ENCODE assay signal across 18 cellular contexts in the genomic region with DNA sequence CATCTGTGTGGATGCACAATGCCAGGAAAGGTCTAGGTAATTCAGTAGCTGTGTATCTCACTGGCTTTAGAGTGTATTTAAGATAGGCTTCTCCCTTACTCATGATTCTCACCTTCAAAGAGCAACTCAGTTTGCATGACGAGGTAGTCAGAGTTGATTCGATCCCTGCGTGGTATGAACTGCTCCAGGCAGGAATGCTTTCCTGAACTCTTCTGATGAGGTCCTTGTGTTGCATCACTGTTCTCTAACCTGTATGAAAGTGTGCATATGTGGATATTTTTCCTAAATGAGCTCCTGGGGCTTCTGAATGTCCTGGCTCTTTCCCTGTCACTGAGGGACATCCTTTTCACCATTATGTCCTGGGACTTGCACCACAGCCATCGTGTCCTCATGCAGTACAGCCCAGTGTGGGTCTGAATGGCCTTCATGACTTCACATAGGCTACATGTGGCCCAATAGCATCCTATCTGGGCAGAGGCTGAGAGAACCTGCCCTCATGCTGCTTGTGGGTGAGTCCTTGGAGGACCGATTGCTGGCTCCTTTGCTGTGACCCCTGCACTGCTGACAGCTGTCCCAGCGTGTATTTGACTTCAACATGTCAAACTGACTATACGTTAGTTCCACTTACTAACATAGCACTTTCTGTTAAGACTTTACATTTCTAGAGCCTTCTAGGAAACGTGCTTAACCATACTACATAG.
A peak's percentile ranks its signal among the peaks of the same experiment; 100 is the strongest.
DNase-seq lines count a peak whose midpoint lies in the region; ATAC-seq, FAIRE-seq and TF ChIP-seq lines count a peak whose summit lies in the region.
"Had no signal": no experiment of that assay in that cellular context is flagged by ENCODE, and none has a peak within 500 bp of the region (broad histone marks: within the 10 kb centered on the region; RNA-seq: fewer than 3 reads in every experiment).

No MANE protein-coding gene starts in this region.

- no peak overlapping the region for H3K4me3 Mint-ChIP-seq in activated T-cell treated with anti-CD3 and anti-CD28 coated beads, Interleukin-2, amount 50 U/mL, for 24 hours
- H3K4me3 Mint-ChIP-seq in T-helper 17 cell: no peak overlapping the region
- H3K4me3 Mint-ChIP-seq in H9: no peak overlapping the region
- H3K4me3 Mint-ChIP-seq: CD4-positive, alpha-beta T cell; type B pancreatic cell had no signal

- no peak for TF ChIP-seq POLR2A in spleen (IDR thresholded peaks at IDR 0.05)

- H3K4me3 ChIP-seq in epithelial cell of esophagus (ENCODE audit: low read length): no peak overlapping the region
- H3K4me3 ChIP-seq in spleen: peak overlapping the region in 1 of 8 donors; percentile 21
- H3K4me3 ChIP-seq: coronary artery, mucosa of descending colon had no signal

- no peak overlapping the region for H3K14ac ChIP-seq in H9 (ENCODE audit: insufficient read depth, low read length)

- H3K56ac ChIP-seq in H9 (ENCODE audit: insufficient read length, low read depth, low read length): no peak overlapping the region

- H4K91ac ChIP-seq in H9 (ENCODE audit: insufficient read length, low read depth, low read length): no peak overlapping the region

- no peaks in the 10 kb centered on the region for H3K23me2 ChIP-seq in H9 (ENCODE audit: insufficient read length, low read depth, low read length, poor library complexity, severe bottlenecking)

- no peak for DNase-seq in activated T-cell treated with anti-CD3 and anti-CD28 coated beads, Interleukin-2, amount 50 U/mL, for 24 hours
- no peak for DNase-seq in activated T-cell treated with anti-CD3 and anti-CD28 coated beads for 4 hours
- no peak for DNase-seq in T-helper 17 cell
- peak; percentile 49 for DNase-seq in epithelial cell of esophagus (ENCODE audit: low read depth)
- no peak for DNase-seq in spleen
- no peak for DNase-seq in H9
- DNase-seq in NOMO-1 treated with dmso at 0.1 percent for 144 hours (lab: John Stamatoyannopoulos, UW; ENCODE audit: unreplicated experiment): no peak
- DNase-seq in HTR-8/SVneo (ENCODE audit: insufficient read length, low spot score): no peak
- DNase-seq: CD4-positive, alpha-beta T cell; mucosa of descending colon; NCI-H1048; NCI-H2081; NCI-H446 treated with DMSO at 0.1 percent for 48 hours; retina; stimulated activated naive CD4-positive, alpha-beta T cell treated with Interleukin-2 at 50 U/mL for 16 hours had no signal

- no peak for FAIRE-seq in HTR-8/SVneo (lab: Jason Lieb, UNC)
- FAIRE-seq: RCC 7860 had no signal

- 85 to 94% (median 87%) methylated on average over 8 of the region's 8 CpGs for WGBS in spleen, 5 donors
- no CpG with 5 or more reads among the region's 8 CpGs for WGBS in H9 (ENCODE audit: extremely low coverage, insufficient read length, low lambda C conversion rate)

- H3K18ac ChIP-seq in H9 (ENCODE audit: insufficient read length, low read depth, low read length): no peak overlapping the region

- no peaks in the 10 kb centered on the region for H4K20me1 ChIP-seq in H9 (ENCODE audit: control insufficient read depth, insufficient read depth, insufficient read length)

- H2AFZ ChIP-seq in H9 (ENCODE audit: low read length): no peak overlapping the region

- H3K4me1 Mint-ChIP-seq in activated T-cell treated with anti-CD3 and anti-CD28 coated beads, Interleukin-2, amount 50 U/mL, for 24 hours (ENCODE audit: low read depth): peaks cover 37% of the 10 kb centered on the region
- peaks cover 15% of the 10 kb centered on the region for H3K4me1 Mint-ChIP-seq in T-helper 17 cell
- H3K4me1 Mint-ChIP-seq in H9: no peaks in the 10 kb centered on the region

- no peak overlapping the region for H3K9ac ChIP-seq in H9 (ENCODE audit: extremely low read depth, insufficient read length, low read length)

- no peaks in the 10 kb centered on the region for H3K9me3 ChIP-seq in T-helper 17 cell (ENCODE audit: control insufficient read depth, low read length, poor library complexity, severe bottlenecking)
- H3K9me3 ChIP-seq in spleen: no peaks in the 10 kb centered on the region
- no peaks in the 10 kb centered on the region for H3K9me3 ChIP-seq in H9 (ENCODE audit: control insufficient read depth, low read depth, low read length)
- H3K9me3 ChIP-seq: mucosa of descending colon had no signal

- intact Hi-C loops in spleen (cut with DNase I; ENCODE audit: low total_unique reads): no loop called here

- H3K79me1 ChIP-seq in H9 (ENCODE audit: insufficient read depth, low read depth, low read length, poor library complexity, severe bottlenecking): no peaks in the 10 kb centered on the region

- H4K5ac ChIP-seq in H9 (ENCODE audit: insufficient read length, low read depth, low read length): no peak overlapping the region

- H3K27me3 Mint-ChIP-seq in activated T-cell treated with anti-CD3 and anti-CD28 coated beads, Interleukin-2, amount 50 U/mL, for 24 hours: peaks cover 1% of the 10 kb centered on the region
- H3K27me3 Mint-ChIP-seq in T-helper 17 cell: no peaks in the 10 kb centered on the region
- peaks cover 19% of the 10 kb centered on the region for H3K27me3 Mint-ChIP-seq in H9 (ENCODE audit: low read depth)
- H3K27me3 Mint-ChIP-seq: CD4-positive, alpha-beta T cell had no signal

- H2BK20ac ChIP-seq in H9 (ENCODE audit: low read depth, low read length, poor library complexity, severe bottlenecking): no peak overlapping the region

- H2BK5ac ChIP-seq in H9 (ENCODE audit: insufficient read length, low read length): no peak overlapping the region

- H3K4me1 ChIP-seq in spleen (peaks cover 0 to 29% (median 3%) of the 10 kb centered on the region in 6 donors), H9 (ENCODE audit: insufficient read depth, low read length) (no peaks in the 10 kb centered on the region)

- H3K36me3 Mint-ChIP-seq in activated T-cell treated with anti-CD3 and anti-CD28 coated beads, Interleukin-2, amount 50 U/mL, for 24 hours (ENCODE audit: low read depth): no peaks in the 10 kb centered on the region
- H3K36me3 Mint-ChIP-seq in T-helper 17 cell (ENCODE audit: low read depth): peaks cover 2% of the 10 kb centered on the region
- H3K36me3 Mint-ChIP-seq in H9 (ENCODE audit: insufficient read depth in 1 of 3, low read depth in 3 of 3): no peaks in the 10 kb centered on the region
- H3K36me3 Mint-ChIP-seq: type B pancreatic cell had no signal

- no peaks in the 10 kb centered on the region for H3K79me2 ChIP-seq in H9 (ENCODE audit: insufficient read depth, low read length)

- no peak overlapping the region for H2BK12ac ChIP-seq in H9 (ENCODE audit: insufficient read length, low read depth, low read length)

- TF ChIP-seq CTCF in epithelial cell of esophagus (IDR thresholded peaks at IDR 0.05; ENCODE audit: insufficient read depth, low read depth, low read length, missing control alignments) (no peak), spleen (IDR thresholded peaks at IDR 0.05 in 8 of 11, conservative IDR thresholded peaks at IDR 0.05 in 3 of 11) (no peak), H9 (conservative IDR thresholded peaks at IDR 0.05) (no peak)

- H4K8ac ChIP-seq in H9 (replicated peaks; ENCODE audit: insufficient read length, low read depth, low read length): no peak overlapping the region

- H3T11ph ChIP-seq in H9 (ENCODE audit: low read length): no peak overlapping the region

- no peak overlapping the region for H2AK5ac ChIP-seq in H9 (ENCODE audit: insufficient read length, low read length)

- H3K27me3 ChIP-seq in spleen (replicated peaks in 1 of 7) (no peaks in the 10 kb centered on the region), H9 (ENCODE audit: insufficient read depth, low read length) (no peaks in the 10 kb centered on the region)

- H3K27ac ChIP-seq in spleen: peak overlapping the region in 7 of 8 donors; percentile 50 to 89 (median 70)
- no peak overlapping the region for H3K27ac ChIP-seq in H9 (ENCODE audit: insufficient read length, low read depth, low read length)
- H3K27ac ChIP-seq: coronary artery had no signal

- H2BK15ac ChIP-seq in H9 (ENCODE audit: low read depth, low read length): no peak overlapping the region

- H3K4me2 ChIP-seq in H9 (ENCODE audit: insufficient read depth, insufficient read length, low read length): no peak overlapping the region

- ATAC-seq in T-helper 17 cell: no peak

- H3K36me3 ChIP-seq in spleen: no peaks in the 10 kb centered on the region

- no peak overlapping the region for H3K4ac ChIP-seq in H9 (ENCODE audit: low read depth, low read length)

- no peak overlapping the region for H2BK120ac ChIP-seq in H9 (ENCODE audit: low read depth, low read length, poor library complexity, severe bottlenecking)

- peak overlapping the region; percentile 92 for H3K27ac Mint-ChIP-seq in activated T-cell treated with anti-CD3 and anti-CD28 coated beads, Interleukin-2, amount 50 U/mL, for 24 hours
- H3K27ac Mint-ChIP-seq in T-helper 17 cell (peak overlapping the region; percentile 27), H9 (no peak overlapping the region)
- H3K27ac Mint-ChIP-seq: CD4-positive, alpha-beta T cell; type B pancreatic cell had no signal

- no peak overlapping the region for H3K23ac ChIP-seq in H9 (ENCODE audit: insufficient read length, low read depth, low read length)

- peaks cover 4% of the 10 kb centered on the region for H3K9me3 Mint-ChIP-seq in activated T-cell treated with anti-CD3 and anti-CD28 coated beads, Interleukin-2, amount 50 U/mL, for 24 hours
- H3K9me3 Mint-ChIP-seq in H9: no peaks in the 10 kb centered on the region; a peak in 1 of 5 replicates
- H3K9me3 Mint-ChIP-seq: CD4-positive, alpha-beta T cell; type B pancreatic cell had no signal

Comparison
In these comparisons a context has a peak if more than half of its experiments do, and no peak if none do; other contexts are left out.
1. H3K27ac Mint-ChIP-seq: peak in activated T-cell treated with anti-CD3 and anti-CD28 coated beads, Interleukin-2, amount 50 U/mL, for 24 hours (single experiment) and T-helper 17 cell (single experiment); none in H9 (0 of 3).